ENCODE assay signal across 11 cellular contexts in genomic region chr2:45918816-45919655, GRCh38.
DNase-seq lines count a peak whose midpoint lies in the region; ATAC-seq, FAIRE-seq and TF ChIP-seq lines count a peak whose summit lies in the region.
"Had no signal": no experiment of that assay in that cellular context is flagged by ENCODE, and none has a peak within 500 bp of the region (broad histone marks: within the 10 kb centered on the region; RNA-seq: fewer than 3 reads in every experiment).

No MANE protein-coding gene starts in this region.

- H3K27me3 ChIP-seq in keratinocyte (ENCODE audit: control insufficient read depth, extremely low read depth, insufficient read depth, low read length) (no peaks in the 10 kb centered on the region), MM.1S (replicated peaks; ENCODE audit: insufficient read depth, low read length) (no peaks in the 10 kb centered on the region)

- H3K9me3 ChIP-seq in keratinocyte (ENCODE audit: control insufficient read depth, low read depth, low read length) (no peaks in the 10 kb centered on the region), MM.1S (replicated peaks; ENCODE audit: insufficient read depth, low read length) (no peaks in the 10 kb centered on the region)

- no peaks in the 10 kb centered on the region for H3K9me2 ChIP-seq in MM.1S (replicated peaks; ENCODE audit: insufficient read depth, low read length)

- no peak overlapping the region for H3K4me3 ChIP-seq in keratinocyte (ENCODE audit: control insufficient read depth in 2 of 3, extremely low read depth in 1 of 3, insufficient read depth in 2 of 3, low read depth in 1 of 3, low read length in 3 of 3)
- H3K4me3 ChIP-seq in MM.1S (ENCODE audit: low read length) = no peak overlapping the region

- H3K4me2 ChIP-seq in keratinocyte (ENCODE audit: control insufficient read depth, extremely low read depth, insufficient read depth, low read depth, low read length) (peak overlapping the region; percentile 77), MM.1S (ENCODE audit: low read depth, low read length) (no peak overlapping the region)

- H3K4me1 ChIP-seq in keratinocyte (ENCODE audit: control insufficient read depth, extremely low read depth, insufficient read depth, low read length) (peaks cover 19% of the 10 kb centered on the region), MM.1S (ENCODE audit: low read length) (no peaks in the 10 kb centered on the region)

- H2AFZ ChIP-seq in keratinocyte (ENCODE audit: control insufficient read depth, low read length) (peak overlapping the region; percentile 78), MM.1S (ENCODE audit: low read length) (no peak overlapping the region)

- DNase-seq in DMS53 treated with DMSO at 0.1 percent for 48 hours (lab: John Stamatoyannopoulos, UW; ENCODE audit: unreplicated experiment) = peak; percentile 33
- DNase-seq in NCI-H510A (lab: John Stamatoyannopoulos, UW) = peak; percentile 45
- DNase-seq in keratinocyte (ENCODE audit: low read depth, low spot score) = no peak
- no peak for DNase-seq in activated gamma-delta T cell treated with Interleukin-2 at 50 U/mL for 16 hours
- no peak for DNase-seq in MM.1S
- DNase-seq: activated naive CD8-positive, alpha-beta T cell treated with anti-CD3 and anti-CD28 coated beads for 36 hours; Caco-2; kidney had no signal

- H3F3A ChIP-seq in MM.1S (ENCODE audit: insufficient read depth, low read length) = no peaks in the 10 kb centered on the region

- no peak overlapping the region for H3K9ac ChIP-seq in keratinocyte (ENCODE audit: control insufficient read depth, extremely low read depth, insufficient read depth, low read length)
- no peak overlapping the region for H3K9ac ChIP-seq in MM.1S (ENCODE audit: low read length)

- no peaks in the 10 kb centered on the region for H4K20me1 ChIP-seq in keratinocyte (ENCODE audit: control insufficient read depth, extremely low read depth, insufficient read depth, low read length)
- no peaks in the 10 kb centered on the region for H4K20me1 ChIP-seq in MM.1S (ENCODE audit: insufficient read depth, low read length)

- ATAC-seq in GM21786 (IDR thresholded peaks at IDR 0.05; ENCODE audit: unreplicated experiment) (peak; percentile 18), GM19035 (IDR thresholded peaks at IDR 0.05; ENCODE audit: unreplicated experiment) (no peak), GM18867 (IDR thresholded peaks at IDR 0.05; ENCODE audit: unreplicated experiment) (no peak)

- H3K79me2 ChIP-seq in keratinocyte (ENCODE audit: control insufficient read depth, insufficient read depth, low read length) (no peaks in the 10 kb centered on the region), MM.1S (ENCODE audit: low read length) (no peaks in the 10 kb centered on the region)

- TF ChIP-seq CTCF in keratinocyte (optimal IDR thresholded peaks at IDR 0.05 in 1 of 3, IDR thresholded peaks at IDR 0.05 in 1 of 3, conservative IDR thresholded peaks at IDR 0.05 in 1 of 3; ENCODE audit: extremely low read depth in 1 of 3, insufficient read depth in 2 of 3, low read length in 3 of 3) (no peak), MM.1S (IDR thresholded peaks at IDR 0.05; ENCODE audit: low read length) (no peak)

- dilution Hi-C loops in keratinocyte (cut with MboI; ENCODE audit: extremely low pct_ligation_motif_present, low sequenced_read_pairs) = no loop called here

- H3K27ac ChIP-seq in keratinocyte (ENCODE audit: control insufficient read depth, insufficient read depth, low read length) = peak overlapping the region; percentile 22
- H3K27ac ChIP-seq in MM.1S (ENCODE audit: low read length) = no peak overlapping the region

- no peaks in the 10 kb centered on the region for H3K36me3 ChIP-seq in keratinocyte (ENCODE audit: control insufficient read depth in 2 of 2, extremely low read depth in 1 of 2, insufficient read depth in 2 of 2, low read length in 2 of 2)
- H3K36me3 ChIP-seq in MM.1S (replicated peaks; ENCODE audit: insufficient read depth, low read length) = no peaks in the 10 kb centered on the region

- FAIRE-seq in keratinocyte (lab: Jason Lieb, UNC) = no peak
- FAIRE-seq: kidney had no signal

- H3K9me1 ChIP-seq in keratinocyte (ENCODE audit: control insufficient read depth, extremely low read depth, insufficient read depth, low read length) = peaks cover 4% of the 10 kb centered on the region

Comparison
In these comparisons a context has a peak if more than half of its experiments do, and no peak if none do; other contexts are left out.
1. DNase-seq: peak in DMS53 treated with DMSO at 0.1 percent for 48 hours (single experiment) and NCI-H510A (single experiment); none in keratinocyte (single experiment), activated gamma-delta T cell treated with Interleukin-2 at 50 U/mL for 16 hours (single experiment) and MM.1S (single experiment).